13 cellular contexts compared by ENCODE assay signal in the genomic region with DNA sequence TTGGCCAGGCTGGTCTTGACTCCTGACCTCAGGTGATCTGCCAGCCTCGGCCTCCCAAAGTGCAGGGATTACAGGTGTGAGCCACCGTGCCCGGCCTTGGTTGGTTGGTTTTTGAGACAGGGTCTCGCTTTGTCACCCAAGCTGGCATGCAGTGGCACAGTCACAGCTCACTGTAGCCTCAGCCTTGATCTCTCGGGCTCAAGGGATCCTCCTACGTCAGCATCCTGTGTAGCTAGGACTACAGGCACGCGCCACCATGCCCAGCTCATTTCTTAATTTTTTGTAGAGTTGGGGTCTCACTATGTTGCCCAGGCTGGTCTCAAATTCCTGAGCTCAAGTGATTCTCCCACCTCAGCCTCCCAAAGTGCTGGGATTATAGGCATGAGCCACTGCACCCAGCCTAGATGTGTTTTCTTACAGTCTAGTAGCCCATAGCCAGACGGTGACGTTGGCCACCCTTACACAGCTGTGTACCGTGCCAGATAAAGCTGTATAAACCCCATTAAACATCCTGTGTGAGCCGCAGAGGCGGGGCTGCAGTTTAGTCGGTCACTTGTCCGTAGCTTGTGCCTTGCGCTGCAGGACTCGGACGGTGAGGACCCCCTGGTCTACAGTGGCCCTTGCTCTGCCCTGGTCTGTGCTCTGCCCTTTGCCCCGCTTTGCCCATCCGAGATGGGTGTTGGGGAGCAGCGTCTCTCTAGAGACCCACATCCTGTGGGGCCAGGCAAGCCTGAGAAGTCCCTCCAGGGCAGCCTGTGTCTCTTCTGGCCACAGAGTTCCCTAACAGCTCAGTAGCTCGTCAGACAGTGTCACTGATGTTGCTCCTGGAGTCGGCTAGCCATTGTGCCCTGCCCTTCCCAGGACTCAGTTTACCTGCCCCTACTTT.
"Had no signal": no experiment of that assay in that cellular context is flagged by ENCODE, and none has a peak within 500 bp of the region (broad histone marks: within the 10 kb centered on the region; RNA-seq: fewer than 3 reads in every experiment).

No MANE protein-coding gene starts in this region.

- H3K27me3 Mint-ChIP-seq: activated CD4-positive, alpha-beta T cell treated with anti-CD3 and anti-CD28 coated beads, Interleukin-2, amount 10 ng/mL, durations not matched to agents 24 days and 14 days had no signal

- H3K4me3 ChIP-seq: pancreas had no signal

- H3K9me3 ChIP-seq: pancreas had no signal

- ATAC-seq: activated CD8-positive, alpha-beta T cell treated with anti-CD3 and anti-CD28 coated beads, Interleukin-2, amount 10 ng/mL, durations not matched to agents 7 days and 5 days; foreskin keratinocyte; pancreas had no signal

- H3K9me3 Mint-ChIP-seq: activated CD4-positive, alpha-beta T cell treated with anti-CD3 and anti-CD28 coated beads, Interleukin-2, amount 10 ng/mL, durations not matched to agents 24 days and 14 days; activated T-helper 1 cell treated with anti-CD3 and anti-CD28 coated beads, Interleukin-12 subunit alpha, Interleukin-12 subunit beta, Interleukin-2, Interleukin-4 antibody, amounts not matched to agents 30 ng/mL and 10 ng/mL and 1 ng/mL, durations not matched to agents 14 hours and 24 hours and 36 hours had no signal

- H3K27ac Mint-ChIP-seq: activated CD4-positive, alpha-beta T cell treated with anti-CD3 and anti-CD28 coated beads, Interleukin-2, amount 10 ng/mL, durations not matched to agents 24 days and 14 days; activated CD8-positive, alpha-beta T cell treated with anti-CD3 and anti-CD28 coated beads, Interleukin-2, amount 10 ng/mL, durations not matched to agents 7 days and 5 days; activated T-helper 1 cell treated with anti-CD3 and anti-CD28 coated beads, Interleukin-12 subunit alpha, Interleukin-12 subunit beta, Interleukin-2, Interleukin-4 antibody, amounts not matched to agents 30 ng/mL and 10 ng/mL and 1 ng/mL, durations not matched to agents 14 hours and 24 hours and 36 hours had no signal

- H3K4me3 Mint-ChIP-seq: activated CD4-positive, alpha-beta T cell treated with anti-CD3 and anti-CD28 coated beads, Interleukin-2, amount 10 ng/mL, durations not matched to agents 24 days and 14 days; activated CD8-positive, alpha-beta T cell treated with anti-CD3 and anti-CD28 coated beads, Interleukin-2, amount 10 ng/mL, durations not matched to agents 7 days and 5 days; activated T-helper 1 cell treated with anti-CD3 and anti-CD28 coated beads, Interleukin-12 subunit alpha, Interleukin-12 subunit beta, Interleukin-2, Interleukin-4 antibody, amounts not matched to agents 30 ng/mL and 10 ng/mL and 1 ng/mL, durations not matched to agents 14 hours and 24 hours and 36 hours had no signal

- H3K4me1 ChIP-seq: foreskin keratinocyte, pancreas had no signal

- H3K27me3 ChIP-seq: brain microvascular endothelial cell, foreskin keratinocyte, pancreas had no signal

- DNase-seq: activated CD4-positive, alpha-beta T cell treated with anti-CD3 and anti-CD28 coated beads, Interleukin-2, amount 10 ng/mL, durations not matched to agents 24 days and 14 days; activated CD8-positive, alpha-beta memory T cell treated with anti-CD3 and anti-CD28 coated beads, Interleukin-2, amount 50 U/mL, for 48 hours; activated CD8-positive, alpha-beta T cell treated with anti-CD3 and anti-CD28 coated beads, Interleukin-2, amount 10 ng/mL, durations not matched to agents 7 days and 5 days; anterior cingulate cortex; brain microvascular endothelial cell; cortex of kidney; effector CD8-positive, alpha-beta T cell; foreskin keratinocyte; head of caudate nucleus; stimulated activated CD4-positive, alpha-beta T cell treated with anti-CD3 and anti-CD28 coated beads, Interleukin-1b, Interleukin-23, amount 100 ng/mL, for 48 hours; T-helper 2 cell had no signal
